In genomic region chr16:22397459-22397858, GRCh38 we compare ENCODE assay signal across 1 cellular context.
A peak's percentile ranks its signal among the peaks of the same experiment; 100 is the strongest.
TF ChIP-seq lines count a peak whose summit lies in the region.

No MANE protein-coding gene starts in this region.

TF ChIP-seq in IMR-90, 13 proteins besides CTCF, POLR2A, EP300 and RAD21:
- no peak for TF ChIP-seq MXI1 (IDR thresholded peaks at IDR 0.05; ENCODE audit: borderline replicate concordance, low read depth, low read length)
- TF ChIP-seq ELK1 (IDR thresholded peaks at IDR 0.05; ENCODE audit: borderline replicate concordance, low read depth, low read length) = no peak
- TF ChIP-seq CHD1 (IDR thresholded peaks at IDR 0.05; ENCODE audit: low read depth, low read length) = no peak
- no peak for TF ChIP-seq MAFK (IDR thresholded peaks at IDR 0.05; ENCODE audit: low read depth, low read length)
- TF ChIP-seq RFX5 (IDR thresholded peaks at IDR 0.05; ENCODE audit: low read depth, low read length) = no peak
- TF ChIP-seq MAZ (IDR thresholded peaks at IDR 0.05; ENCODE audit: borderline replicate concordance, low read depth, low read length) = no peak
- no peak for TF ChIP-seq NFE2L2 (IDR thresholded peaks at IDR 0.05; ENCODE audit: low read depth, low read length)
- TF ChIP-seq FOS (IDR thresholded peaks at IDR 0.05; ENCODE audit: low read depth, low read length) = peak; percentile 6; the same call in 1 of the 2 replicates
- TF ChIP-seq CEBPB (IDR thresholded peaks at IDR 0.05; ENCODE audit: low read depth, low read length) = peak; percentile 80
- TF ChIP-seq RCOR1 (IDR thresholded peaks at IDR 0.05; ENCODE audit: insufficient replicate concordance, low read length) = no peak
- no peak for TF ChIP-seq SMC3 (IDR thresholded peaks at IDR 0.05; ENCODE audit: low read depth, low read length)
- TF ChIP-seq BHLHE40 (IDR thresholded peaks at IDR 0.05; ENCODE audit: low read depth, low read length) = peak; percentile 33; the same call in 1 of the 2 replicates
- no peak for TF ChIP-seq USF2 (IDR thresholded peaks at IDR 0.05; ENCODE audit: low read depth, low read length)
